In genomic region chr17:70767102-70767701, GRCh38 we compare ENCODE assay signal across 8 cellular contexts.
DNase-seq lines count a peak whose midpoint lies in the region; ATAC-seq and TF ChIP-seq lines count a peak whose summit lies in the region.

No MANE protein-coding gene starts in this region.

- H3K4me1 Mint-ChIP-seq in brain = peaks cover 33% of the 10 kb centered on the region
- H3K4me1 Mint-ChIP-seq in T-helper 17 cell = no peaks in the 10 kb centered on the region

- peak overlapping the region in 1 of 5 experiments; percentile 18 for H3K4me3 Mint-ChIP-seq in brain
- H3K4me3 Mint-ChIP-seq in T-helper 17 cell = no peak overlapping the region

- no peaks in the 10 kb centered on the region for H3K27me3 Mint-ChIP-seq in brain
- H3K27me3 Mint-ChIP-seq in T-helper 17 cell = peaks cover 4% of the 10 kb centered on the region

- H3K36me3 Mint-ChIP-seq in brain (no peaks in the 10 kb centered on the region), T-helper 17 cell (ENCODE audit: low read depth) (no peaks in the 10 kb centered on the region)

- H3K9me3 ChIP-seq in T-helper 17 cell (ENCODE audit: control insufficient read depth, low read length, poor library complexity, severe bottlenecking) = no peaks in the 10 kb centered on the region

- peak; percentile 86 to 91 for TF ChIP-seq CTCF in brain (conservative IDR thresholded peaks at IDR 0.05)

- peak overlapping the region in 1 of 5 experiments; percentile 38 for H3K27ac Mint-ChIP-seq in brain
- no peak overlapping the region for H3K27ac Mint-ChIP-seq in T-helper 17 cell

- ATAC-seq in HG03025 (IDR thresholded peaks at IDR 0.05; ENCODE audit: low FRiP score, unreplicated experiment) = no peak
- no peak for ATAC-seq in HG03432 (IDR thresholded peaks at IDR 0.05; ENCODE audit: unreplicated experiment)
- no peak for ATAC-seq in T-helper 17 cell

- H3K9me3 Mint-ChIP-seq in brain = no peaks in the 10 kb centered on the region

- peak; percentile 53 for DNase-seq in DMS 273 (lab: John Stamatoyannopoulos, UW; ENCODE audit: unreplicated experiment)
- DNase-seq in DMS 273 treated with DMSO at 0.1 percent for 48 hours (lab: John Stamatoyannopoulos, UW) = no peak
- peak; percentile 6 for DNase-seq in NCI-H1694 (lab: John Stamatoyannopoulos, UW)
- DNase-seq in medulla oblongata (ENCODE audit: extremely low spot score) = peak; percentile 57
- DNase-seq in T-helper 17 cell = no peak

Comparison
In these comparisons a context has a peak if more than half of its experiments do, and no peak if none do; other contexts are left out.
1. DNase-seq: peak in DMS 273 (single experiment), NCI-H1694 (single experiment) and medulla oblongata (single experiment); none in DMS 273 treated with DMSO at 0.1 percent for 48 hours (single experiment) and T-helper 17 cell (0 of 3).